ENCODE assay signal across 8 cellular contexts in genomic region chr19:44890366-44891015, GRCh38. TPM values are rescaled to one million over a fixed set of nuclear protein-coding genes. Genes with fewer than 3 reads are reported as not detected.
DNase-seq lines count a peak whose midpoint lies in the region; ATAC-seq and TF ChIP-seq lines count a peak whose summit lies in the region.

No MANE protein-coding gene starts in this region.

- no peak for TF ChIP-seq CTCF in mesothelial cell of epicardium (IDR thresholded peaks at IDR 0.05; ENCODE audit: unreplicated experiment)
- TF ChIP-seq CTCF in suprapubic skin (IDR thresholded peaks at IDR 0.05): no peak

- H3K9me3 ChIP-seq in suprapubic skin: no peaks in the 10 kb centered on the region

- peaks cover 21% of the 10 kb centered on the region for H3K4me1 Mint-ChIP-seq in mesothelial cell of epicardium

- peak overlapping the region; percentile 91 for H3K27ac ChIP-seq in epithelial cell of prostate
- peak overlapping the region; percentile 98 for H3K27ac ChIP-seq in suprapubic skin

- H3K27ac Mint-ChIP-seq in mesothelial cell of epicardium: peak overlapping the region; percentile 93

- peak in 1 of 2 donors; percentile 45 for TF ChIP-seq POLR2A in suprapubic skin (IDR thresholded peaks at IDR 0.05)

- H3K27me3 ChIP-seq in suprapubic skin: no peaks in the 10 kb centered on the region

- TF ChIP-seq EP300 in suprapubic skin (IDR thresholded peaks at IDR 0.05): no peak

- peaks cover 29% of the 10 kb centered on the region for H3K4me1 ChIP-seq in suprapubic skin

- H3K36me3 Mint-ChIP-seq in mesothelial cell of epicardium: peaks cover 33% of the 10 kb centered on the region

- H3K4me3 ChIP-seq in suprapubic skin: peak overlapping the region; percentile 86

- DNase-seq in DMS153 (lab: John Stamatoyannopoulos, UW): peak; percentile 100
- peak; percentile 100 for DNase-seq in NCI-H524 (lab: John Stamatoyannopoulos, UW)
- peak; percentile 99 to 100 for DNase-seq in activated CD4-positive, alpha-beta T cell treated with anti-CD3 and anti-CD28 coated beads, Interleukin-2, amount 50 U/mL, for 24 hours (ENCODE audit: low read depth in 1 of 2, low spot score in 1 of 2)
- DNase-seq in epithelial cell of prostate (ENCODE audit: low read depth, low spot score): peak; percentile 99
- peak in 1 of 2 experiments; percentile 99 for DNase-seq in mesothelial cell of epicardium (ENCODE audit: low spot score in 2 of 2, unreplicated experiment in 2 of 2)
- DNase-seq in suprapubic skin (ENCODE audit: low spot score in 2 of 2): peak in 1 of 2 donors; percentile 100

- no peaks in the 10 kb centered on the region for H3K27me3 Mint-ChIP-seq in mesothelial cell of epicardium (ENCODE audit: low read depth)

- no peaks in the 10 kb centered on the region for H3K9me3 Mint-ChIP-seq in mesothelial cell of epicardium

- 0% methylated on average over 25 of the region's 40 CpGs for WGBS in suprapubic skin

- H3K4me3 Mint-ChIP-seq in mesothelial cell of epicardium: peak overlapping the region; percentile 65

- peaks cover 51% of the 10 kb centered on the region for H3K36me3 ChIP-seq in suprapubic skin

- ATAC-seq in GM19452 (IDR thresholded peaks at IDR 0.05; ENCODE audit: unreplicated experiment) (peak; percentile 82), HG03521 (IDR thresholded peaks at IDR 0.05; ENCODE audit: unreplicated experiment) (peak; percentile 82)

RNA-seq across cellular contexts. Expression of gene TOMM40, which starts 0.6 kb away (rescaled TPM):
- total RNA-seq in mesothelial cell of epicardium (47.7 to 49.8 TPM (median 47.8 TPM) in 3 replicates), suprapubic skin (10 to 100 TPM; 32.7 to 51.9 (median 47.1) TPM)

RNA-seq across cellular contexts. Expression of gene APOE, which starts 15.1 kb away (rescaled TPM):
- 285 to 290 TPM (median 289 TPM) in 3 replicates for total RNA-seq in mesothelial cell of epicardium
- total RNA-seq in suprapubic skin: 100 to 1,000 TPM; 418 to 859 (median 594) TPM

RNA-seq across cellular contexts. Expression of gene APOC1, which starts 23.9 kb away (rescaled TPM):
- 18.6 to 20.0 TPM (median 18.6 TPM) in 3 replicates for total RNA-seq in mesothelial cell of epicardium
- total RNA-seq in suprapubic skin: 10 to 100 TPM; 38.6 to 58.3 (median 47.7) TPM

RNA-seq across cellular contexts. Expression of gene NECTIN2, which starts 44.4 kb away (rescaled TPM):
- total RNA-seq in mesothelial cell of epicardium (291 to 300 TPM (median 299 TPM) in 3 replicates), suprapubic skin (10 to 100 TPM; 56.2 to 78.2 (median 67.5) TPM)

RNA-seq across cellular contexts. Expression of gene APOC4, which starts 51.5 kb away (rescaled TPM):
- total RNA-seq in mesothelial cell of epicardium: not detected in 3 replicates
- total RNA-seq in suprapubic skin: not detected
